Comparison of ENCODE assay signal across 2 cellular contexts in genomic region chr20:2742431-2742830, GRCh38.
TF ChIP-seq lines count a peak whose summit lies in the region.

No MANE protein-coding gene starts in this region.

TF ChIP-seq in HepG2, 621 proteins besides CTCF, POLR2A, EP300 and RAD21:
- TF ChIP-seq ZNF331 (CRISPR knock-in tag; IDR thresholded peaks at IDR 0.05) (no peak), MYC (CRISPR knock-in tag; IDR thresholded peaks at IDR 0.05; ENCODE audit: borderline replicate concordance) (0 out of 2 replicates have a peak, but pooled peaks have one; percentile 10), ZNF207 (IDR thresholded peaks at IDR 0.05; ENCODE audit: borderline replicate concordance) (no peak), FOXO4 (CRISPR knock-in tag; conservative IDR thresholded peaks at IDR 0.05) (0 out of 2 replicates have a peak, but pooled peaks have one; percentile 34)

TF ChIP-seq in H1, 55 proteins besides CTCF, POLR2A, EP300 and RAD21:
- TF ChIP-seq RXRA (IDR thresholded peaks at IDR 0.05; ENCODE audit: insufficient read depth, low read depth, low read length) (no peak), USF2 (IDR thresholded peaks at IDR 0.05; ENCODE audit: low read length) (no peak), CREB1 (IDR thresholded peaks at IDR 0.05) (no peak), SAP30 (IDR thresholded peaks at IDR 0.05; ENCODE audit: insufficient read depth, insufficient replicate concordance, low read length) (no peak), HDAC6 (IDR thresholded peaks at IDR 0.05; ENCODE audit: low read depth, low read length) (no peak), SUZ12 (IDR thresholded peaks at IDR 0.05; ENCODE audit: low read length) (no peak), FOSL1 (IDR thresholded peaks at IDR 0.05; ENCODE audit: insufficient read depth, low read depth, low read length) (no peak), NRF1 (IDR thresholded peaks at IDR 0.05; ENCODE audit: low read depth, low read length) (no peak), EZH2 (IDR thresholded peaks at IDR 0.05; ENCODE audit: low read depth, low read length, severe bottlenecking) (no peak), MAX (IDR thresholded peaks at IDR 0.05) (no peak), TAF1 (IDR thresholded peaks at IDR 0.05; ENCODE audit: low read depth, low read length) (no peak), KDM1A (IDR thresholded peaks at IDR 0.05; ENCODE audit: borderline replicate concordance, low read length) (no peak), PHF8 (conservative IDR thresholded peaks at IDR 0.05; ENCODE audit: low read depth, low read length) (no peak), TEAD4 (IDR thresholded peaks at IDR 0.05; ENCODE audit: low read depth, low read length) (no peak)
TF ChIP-seq in H1: peak in this region for 0.
